Comparison of ENCODE assay signal across 1 cellular context in the genomic region with DNA sequence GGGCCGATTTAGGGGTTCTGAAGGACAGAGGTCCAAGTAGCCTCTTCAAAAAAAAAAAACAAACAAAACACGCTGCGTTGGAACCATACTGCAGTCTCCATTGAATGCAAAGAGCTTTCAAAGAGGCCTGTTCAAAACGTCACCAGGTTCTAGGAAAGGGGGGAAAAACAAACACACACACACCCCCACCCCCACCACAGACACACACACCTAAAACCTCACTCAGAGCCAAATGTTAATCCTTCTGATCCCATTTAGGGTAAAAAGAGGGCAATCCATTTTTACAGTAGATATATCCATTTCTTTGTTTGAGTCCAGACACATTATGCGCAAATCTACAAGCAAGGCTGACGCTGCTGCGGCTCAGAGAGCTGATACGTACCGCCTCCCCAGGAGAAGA.
TF ChIP-seq lines count a peak whose summit lies in the region.

No MANE protein-coding gene starts in this region.

TF ChIP-seq in A549, 52 proteins besides CTCF, POLR2A, EP300 and RAD21 (continued from another document):
- no peak for TF ChIP-seq E2F6 (IDR thresholded peaks at IDR 0.05; ENCODE audit: borderline replicate concordance, low read depth)
- no peak for TF ChIP-seq KDM1A (IDR thresholded peaks at IDR 0.05; ENCODE audit: low read depth)
- TF ChIP-seq ZSCAN20 (CRISPR knock-in tag; IDR thresholded peaks at IDR 0.05): no peak
- TF ChIP-seq MYC (IDR thresholded peaks at IDR 0.05; ENCODE audit: borderline replicate concordance, low read length): no peak
- no peak for TF ChIP-seq NR3C1 (IDR thresholded peaks at IDR 0.05)
- TF ChIP-seq BCL3 (IDR thresholded peaks at IDR 0.05): no peak
- no peak for TF ChIP-seq JUN (IDR thresholded peaks at IDR 0.05)
- no peak for TF ChIP-seq SMC3 (IDR thresholded peaks at IDR 0.05)
- TF ChIP-seq BHLHE40 (IDR thresholded peaks at IDR 0.05; ENCODE audit: low read depth, low read length): no peak
- no peak for TF ChIP-seq FOXS1 (CRISPR knock-in tag; IDR thresholded peaks at IDR 0.05)
- TF ChIP-seq NPAS2 (CRISPR knock-in tag; IDR thresholded peaks at IDR 0.05; ENCODE audit: borderline replicate concordance): no peak
- TF ChIP-seq FOSL2 (IDR thresholded peaks at IDR 0.05): no peak
- no peak for TF ChIP-seq FOSL2 (CRISPR knock-in tag; IDR thresholded peaks at IDR 0.05)
- TF ChIP-seq RNF2 (IDR thresholded peaks at IDR 0.05; ENCODE audit: borderline replicate concordance, low read depth): no peak
- TF ChIP-seq, protein P1, sequence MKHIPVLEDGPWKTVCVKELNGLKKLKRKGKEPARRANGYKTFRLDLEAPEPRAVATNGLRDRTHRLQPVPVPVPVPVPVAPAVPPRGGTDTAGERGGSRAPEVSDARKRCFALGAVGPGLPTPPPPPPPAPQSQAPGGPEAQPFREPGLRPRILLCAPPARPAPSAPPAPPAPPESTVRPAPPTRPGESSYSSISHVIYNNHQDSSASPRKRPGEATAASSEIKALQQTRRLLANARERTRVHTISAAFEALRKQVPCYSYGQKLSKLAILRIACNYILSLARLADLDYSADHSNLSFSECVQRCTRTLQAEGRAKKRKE (CRISPR knock-in tag; IDR thresholded peaks at IDR 0.05; ENCODE audit: low read depth): no peak
